Comparison of ENCODE assay signal across 10 cellular contexts in genomic region chr14:61719344-61720301, GRCh38. TPM values are rescaled to one million over a fixed set of nuclear protein-coding genes. Genes with fewer than 3 reads are reported as not detected.
DNase-seq lines count a peak whose midpoint lies in the region; ATAC-seq and TF ChIP-seq lines count a peak whose summit lies in the region.
"Had no signal": no experiment of that assay in that cellular context is flagged by ENCODE, and none has a peak within 500 bp of the region (broad histone marks: within the 10 kb centered on the region; RNA-seq: fewer than 3 reads in every experiment).

No MANE protein-coding gene starts in this region.

- TF ChIP-seq EP300 in SK-N-SH (IDR thresholded peaks at IDR 0.05; ENCODE audit: borderline replicate concordance in 1 of 2, low read depth in 1 of 2, low read length in 1 of 2): no peak

- no peaks in the 10 kb centered on the region for H3K9me2 ChIP-seq in SK-N-SH

- H3K4me3 Mint-ChIP-seq in activated CD4-positive, alpha-beta T cell treated with anti-CD3 and anti-CD28 coated beads, Interleukin-2, amount 10 ng/mL, durations not matched to agents 7 days and 5 days: peak overlapping the region; percentile 37
- peak overlapping the region; percentile 38 for H3K4me3 Mint-ChIP-seq in stimulated activated memory B cell treated with anti-CD40 and anti-IgM and Interleukin-4, amounts not matched to agents 10 μg/mL and 1 μg/mL and 100 μg/mL, for 72 hours

- no peaks in the 10 kb centered on the region for H3K9me3 ChIP-seq in SK-N-SH

- no peak for TF ChIP-seq RAD21 in SK-N-SH (IDR thresholded peaks at IDR 0.05; ENCODE audit: low read length)

- 92% methylated on average over 5 of the region's 5 CpGs for WGBS in SK-N-SH (ENCODE audit: low lambda C conversion rate)

- TF ChIP-seq CTCF in SK-N-SH (IDR thresholded peaks at IDR 0.05): no peak

- H3K4me1 Mint-ChIP-seq in activated CD4-positive, alpha-beta T cell treated with anti-CD3 and anti-CD28 coated beads, Interleukin-2, amount 10 ng/mL, durations not matched to agents 7 days and 5 days: peaks cover 73% of the 10 kb centered on the region
- peaks cover 62% of the 10 kb centered on the region for H3K4me1 Mint-ChIP-seq in stimulated activated memory B cell treated with anti-CD40 and anti-IgM and Interleukin-4, amounts not matched to agents 10 μg/mL and 1 μg/mL and 100 μg/mL, for 72 hours

- peak overlapping the region; percentile 70 for H3K27ac Mint-ChIP-seq in activated CD4-positive, alpha-beta T cell treated with anti-CD3 and anti-CD28 coated beads, Interleukin-2, amount 10 ng/mL, durations not matched to agents 7 days and 5 days
- H3K27ac Mint-ChIP-seq in stimulated activated memory B cell treated with anti-CD40 and anti-IgM and Interleukin-4, amounts not matched to agents 10 μg/mL and 1 μg/mL and 100 μg/mL, for 72 hours: peak overlapping the region; percentile 53

- no peak overlapping the region for H3K9ac ChIP-seq in SK-N-SH

- no peak for DNase-seq in activated CD4-positive, alpha-beta T cell treated with anti-CD3 and anti-CD28 coated beads, Interleukin-2, amount 10 ng/mL, durations not matched to agents 7 days and 5 days
- DNase-seq in activated CD4-positive, alpha-beta T cell treated with anti-CD3 and anti-CD28 coated beads, Interleukin-2, amount 50 U/mL, for 4 hours: no peak
- DNase-seq in SK-N-SH (no peak), epithelial cell of prostate (ENCODE audit: low read depth, low spot score) (no peak), NCI-H2081 treated with DMSO at 0.1 percent for 48 hours (lab: John Stamatoyannopoulos, UW) (no peak), NCI-H2107 treated with DMSO at 0.1 percent for 48 hours (lab: John Stamatoyannopoulos, UW; ENCODE audit: unreplicated experiment) (no peak), DMS153 (lab: John Stamatoyannopoulos, UW) (no peak)
- DNase-seq: aorta; stimulated activated CD4-positive, alpha-beta T cell treated with anti-CD3 and anti-CD28 coated beads, Interleukin-2, amount 100 ng/mL, for 48 hours had no signal

- no peak overlapping the region for H2AFZ ChIP-seq in SK-N-SH (ENCODE audit: low read depth)

- H3K79me2 ChIP-seq in SK-N-SH (ENCODE audit: insufficient read depth): peaks cover 89% of the 10 kb centered on the region

- peaks cover 10% of the 10 kb centered on the region for H3F3A ChIP-seq in SK-N-SH (replicated peaks; ENCODE audit: insufficient read depth)

- no peaks in the 10 kb centered on the region for H3K27me3 ChIP-seq in SK-N-SH (ENCODE audit: insufficient read depth)

- H3K36me3 ChIP-seq in SK-N-SH (replicated peaks in 1 of 2; ENCODE audit: control insufficient read depth in 1 of 2, insufficient read depth in 2 of 2, low read length in 1 of 2): peaks cover 27 to 40% of the 10 kb centered on the region in 2 experiments

- POLR2A ChIA-PET in activated CD4-positive, alpha-beta T cell treated with anti-CD3 and anti-CD28 coated beads, Interleukin-2, amount 10 ng/mL, durations not matched to agents 7 days and 5 days (lab: Charles Lee): interaction anchor here (0.5 to 0.9 kb wide), 4 partner anchors 21 to 248 kb away, joined by 3 to 5 read pairs (median 4); no protein-coding TSS in a partner anchor
- POLR2A ChIA-PET in SK-N-SH (lab: Yijun Ruan, JAX): interaction anchor here (0.6 to 1.2 kb wide), 3 partner anchors 24 to 248 kb away, joined by 3 to 7 read pairs (median 5); partner anchors contain the start of genes HIF1A and SNAPC1

- no peak overlapping the region for H3K4me2 ChIP-seq in SK-N-SH

- peaks cover 22% of the 10 kb centered on the region for H3K36me3 Mint-ChIP-seq in activated CD4-positive, alpha-beta T cell treated with anti-CD3 and anti-CD28 coated beads, Interleukin-2, amount 10 ng/mL, durations not matched to agents 7 days and 5 days (ENCODE audit: low read depth)
- peaks cover 18% of the 10 kb centered on the region for H3K36me3 Mint-ChIP-seq in stimulated activated memory B cell treated with anti-CD40 and anti-IgM and Interleukin-4, amounts not matched to agents 10 μg/mL and 1 μg/mL and 100 μg/mL, for 72 hours

- no peak overlapping the region for H3K4me3 ChIP-seq in SK-N-SH (ENCODE audit: low read depth in 2 of 2, low read length in 1 of 2)

- no peaks in the 10 kb centered on the region for H3K27me3 Mint-ChIP-seq in activated CD4-positive, alpha-beta T cell treated with anti-CD3 and anti-CD28 coated beads, Interleukin-2, amount 10 ng/mL, durations not matched to agents 7 days and 5 days
- no peaks in the 10 kb centered on the region for H3K27me3 Mint-ChIP-seq in stimulated activated memory B cell treated with anti-CD40 and anti-IgM and Interleukin-4, amounts not matched to agents 10 μg/mL and 1 μg/mL and 100 μg/mL, for 72 hours

- CTCF ChIA-PET in activated CD4-positive, alpha-beta T cell treated with anti-CD3 and anti-CD28 coated beads, Interleukin-2, amount 10 ng/mL, durations not matched to agents 7 days and 5 days (lab: Charles Lee): interaction anchor here (0.7 to 1.6 kb wide), 8 partner anchors 11 to 259 kb away, joined by 3 to 6 read pairs (median 3); no protein-coding TSS in a partner anchor
- CTCF ChIA-PET in SK-N-SH (lab: Yijun Ruan, JAX): interaction anchor here (0.9 to 2.3 kb wide), 10 partner anchors 10 to 259 kb away, joined by 3 to 9 read pairs (median 4); no protein-coding TSS in a partner anchor

- peaks cover 66% of the 10 kb centered on the region for H4K20me1 ChIP-seq in SK-N-SH (ENCODE audit: insufficient read depth)

- peaks cover 14 to 27% of the 10 kb centered on the region in 2 experiments; a peak in 3 of 4 replicates for H3K4me1 ChIP-seq in SK-N-SH (ENCODE audit: control insufficient read depth in 1 of 2, insufficient read depth in 2 of 2, low read depth in 1 of 2, low read length in 1 of 2)

- peak; percentile 43 for ATAC-seq in stimulated activated memory B cell treated with anti-CD40 and anti-IgM and Interleukin-4, amounts not matched to agents 10 μg/mL and 1 μg/mL and 100 μg/mL, for 72 hours

- no peaks in the 10 kb centered on the region for H3K9me3 Mint-ChIP-seq in activated CD4-positive, alpha-beta T cell treated with anti-CD3 and anti-CD28 coated beads, Interleukin-2, amount 10 ng/mL, durations not matched to agents 7 days and 5 days
- no peaks in the 10 kb centered on the region for H3K9me3 Mint-ChIP-seq in stimulated activated memory B cell treated with anti-CD40 and anti-IgM and Interleukin-4, amounts not matched to agents 10 μg/mL and 1 μg/mL and 100 μg/mL, for 72 hours

- H3K27ac ChIP-seq in SK-N-SH (ENCODE audit: low read depth in 2 of 2, low read length in 1 of 2) (peak overlapping the region in 1 of 2 experiments; percentile 55; a peak in 2 of 4 replicates), epithelial cell of prostate (peak overlapping the region; percentile 11)

TF ChIP-seq in SK-N-SH, 30 proteins besides CTCF, POLR2A, EP300 and RAD21:
- TF ChIP-seq JUND (IDR thresholded peaks at IDR 0.05): no peak
- TF ChIP-seq GATA2 (CRISPR knock-in tag; IDR thresholded peaks at IDR 0.05): peak; percentile 45; the same call in 1 of the 2 replicates
TF ChIP-seq in SK-N-SH: peak in this region for 1.

RNA-seq across cellular contexts. Expression of gene HIF1A, which starts 24.3 kb away (rescaled TPM):
- total RNA-seq in activated CD4-positive, alpha-beta T cell treated with anti-CD3 and anti-CD28 coated beads, Interleukin-2, amount 10 ng/mL, durations not matched to agents 7 days and 5 days: 100 to 1,000 TPM in 1 of 2 experiments, 10 to 100 TPM in 1; 97.0 to 116 TPM
- polyA plus RNA-seq in SK-N-SH (2012; rRNA removed): 18.9 and 20.8 TPM in 2 replicates
- 27.2 and 37.6 TPM in 2 replicates for polyA plus RNA-seq in SK-N-SH (2012; cell fraction: cytosol; rRNA removed)
- 23.5 and 50.4 TPM in 2 replicates for polyA plus RNA-seq in SK-N-SH (2012; cell fraction: nucleus; rRNA removed)

RNA-seq across cellular contexts. Expression of gene SNAPC1, which starts 42.6 kb away (rescaled TPM):
- 1 to 10 TPM; 5.2 to 5.5 TPM for total RNA-seq in activated CD4-positive, alpha-beta T cell treated with anti-CD3 and anti-CD28 coated beads, Interleukin-2, amount 10 ng/mL, durations not matched to agents 7 days and 5 days
- polyA plus RNA-seq in SK-N-SH (2012; rRNA removed): 3.4 and 4.6 TPM in 2 replicates
- polyA plus RNA-seq in SK-N-SH (2012; cell fraction: cytosol; rRNA removed): 6.0 and 9.5 TPM in 2 replicates
- 1.2 and 2.4 TPM in 2 replicates for polyA plus RNA-seq in SK-N-SH (2012; cell fraction: nucleus; rRNA removed)
